Comparison of ENCODE assay signal across 25 cellular contexts in genomic region chr1:6113745-6114144, GRCh38.
"Had no signal": no experiment of that assay in that cellular context is flagged by ENCODE, and none has a peak within 500 bp of the region (broad histone marks: within the 10 kb centered on the region; RNA-seq: fewer than 3 reads in every experiment).

No MANE protein-coding gene starts in this region.

- H3K4me1 ChIP-seq: breast epithelium, esophagus muscularis mucosa, foreskin keratinocyte, parathyroid adenoma, psoas muscle, testis, transverse colon had no signal

- H3K9me3 ChIP-seq: testis had no signal

- H3K27me3 ChIP-seq: testis, transverse colon had no signal

- H3K9ac ChIP-seq: parathyroid adenoma had no signal

- H3K4me3 ChIP-seq: breast epithelium, esophagus muscularis mucosa, psoas muscle, testis, transverse colon had no signal

- H3K36me3 ChIP-seq: breast epithelium, transverse colon, WERI-Rb-1 had no signal

- DNase-seq: activated CD4-positive, alpha-beta memory T cell treated with anti-CD3 and anti-CD28 coated beads, Interleukin-2, amount 10 ng/mL, durations not matched to agents 7 days and 5 days; activated CD4-positive, alpha-beta T cell treated with anti-CD3 and anti-CD28 coated beads for 1 hour; activated CD4-positive, alpha-beta T cell treated with anti-CD3 and anti-CD28 coated beads, Interleukin-2, amount 10 ng/mL, durations not matched to agents 7 days and 5 days; activated CD8-positive, alpha-beta memory T cell treated with anti-CD3 and anti-CD28 coated beads, Interleukin-2, amount 50 U/mL, for 48 hours; activated gamma-delta T cell; activated naive CD4-positive, alpha-beta T cell treated with anti-CD3 and anti-CD28 coated beads, Interleukin-2, amount 10 ng/mL, durations not matched to agents 7 days and 5 days; activated T-cell treated with anti-CD3 and anti-CD28 coated beads, Interleukin-2, amount 50 U/mL, for 24 hours; amygdala; dermis blood vessel endothelial cell; effector CD4-positive, alpha-beta T cell; foreskin keratinocyte; mesenchymal stem cell; occipital lobe; stimulated activated CD4-positive, alpha-beta T cell treated with anti-CD3 and anti-CD28 coated beads, Interleukin-2, amount 100 ng/mL, for 48 hours; stimulated activated naive CD8-positive, alpha-beta T cell treated with anti-CD3 and anti-CD28 coated beads, Interleukin-15, Interleukin-2, amounts not matched to agents 100 U/mL and 50 U/mL, for 24 hours; T1000; testis; transverse colon; WERI-Rb-1 had no signal

- H2AFZ ChIP-seq: parathyroid adenoma had no signal

- H3K27ac ChIP-seq: breast epithelium, esophagus muscularis mucosa, foreskin keratinocyte, parathyroid adenoma, psoas muscle, testis, transverse colon, WERI-Rb-1 had no signal

- ATAC-seq: foreskin keratinocyte; naive thymus-derived CD8-positive, alpha-beta T cell; psoas muscle; stimulated activated naive CD8-positive, alpha-beta T cell treated with anti-CD3 and anti-CD28 coated beads, Interleukin-15, Interleukin-2, amounts not matched to agents 100 U/mL and 50 U/mL, for 24 hours; T-helper 17 cell had no signal
